In genomic region chr12:4302881-4303280, GRCh38 we compare ENCODE assay signal across 14 cellular contexts. TPM values are rescaled to one million over a fixed set of nuclear protein-coding genes. Genes with fewer than 3 reads are reported as not detected.
DNase-seq lines count a peak whose midpoint lies in the region; ATAC-seq, FAIRE-seq and TF ChIP-seq lines count a peak whose summit lies in the region.
"Had no signal": no experiment of that assay in that cellular context is flagged by ENCODE, and none has a peak within 500 bp of the region (broad histone marks: within the 10 kb centered on the region; RNA-seq: fewer than 3 reads in every experiment).

No MANE protein-coding gene starts in this region.

- no peak for TF ChIP-seq CTCF in K562 (IDR thresholded peaks at IDR 0.05 in 2 of 3, conservative IDR thresholded peaks at IDR 0.05 in 1 of 3; ENCODE audit: insufficient read depth in 2 of 3, low read depth in 1 of 3, low read length in 3 of 3)

- H3K27ac ChIP-seq in K562 (ENCODE audit: extremely low read depth, low read depth, low read length) (no peak overlapping the region), muscle layer of duodenum (ENCODE audit: low read length) (peak overlapping the region; percentile 6)
- H3K27ac ChIP-seq: brain microvascular endothelial cell, neutrophil had no signal

- H3K4me3 Mint-ChIP-seq in stimulated activated naive CD8-positive, alpha-beta T cell treated with anti-CD3 and anti-CD28 coated beads, Interleukin-15, Interleukin-2, amounts not matched to agents 100 ng/mL and 50 ng/mL, for 24 hours = no peak overlapping the region
- no peak overlapping the region for H3K4me3 Mint-ChIP-seq in stimulated activated naive CD8-positive, alpha-beta T cell treated with anti-CD3 and anti-CD28 coated beads, Interleukin-15, amount 100 ng/mL, for 72 hours

- no peak overlapping the region for H2AFZ ChIP-seq in K562 (ENCODE audit: low read depth, low read length)

- no peaks in the 10 kb centered on the region for H3K9me3 Mint-ChIP-seq in stimulated activated naive CD8-positive, alpha-beta T cell treated with anti-CD3 and anti-CD28 coated beads, Interleukin-15, Interleukin-2, amounts not matched to agents 100 ng/mL and 50 ng/mL, for 24 hours
- no peaks in the 10 kb centered on the region for H3K9me3 Mint-ChIP-seq in stimulated activated naive CD8-positive, alpha-beta T cell treated with anti-CD3 and anti-CD28 coated beads, Interleukin-15, amount 100 ng/mL, for 72 hours

- H3K27ac Mint-ChIP-seq in stimulated activated naive CD8-positive, alpha-beta T cell treated with anti-CD3 and anti-CD28 coated beads, Interleukin-15, Interleukin-2, amounts not matched to agents 100 ng/mL and 50 ng/mL, for 24 hours = peak overlapping the region; percentile 80
- peak overlapping the region in 1 of 2 donors; percentile 72 for H3K27ac Mint-ChIP-seq in stimulated activated naive CD8-positive, alpha-beta T cell treated with anti-CD3 and anti-CD28 coated beads, Interleukin-15, amount 100 ng/mL, for 72 hours

- no peak overlapping the region for H3K4me3 ChIP-seq in K562
- H3K4me3 ChIP-seq in muscle layer of duodenum (ENCODE audit: low read depth in 1 of 2, low read length in 2 of 2) = no peak overlapping the region

- TSS peak; percentile 17 for BruUV-seq in K562 (replicated peaks; lab: Mats Ljungman, UMichigan)

- no peak for TF ChIP-seq RAD21 in K562 (CRISPR knock-in tag; conservative IDR thresholded peaks at IDR 0.05 in 1 of 2, IDR thresholded peaks at IDR 0.05 in 1 of 2)

- no peak for FAIRE-seq in K562 (lab: Jason Lieb, UNC)

- H3K27me3 ChIP-seq in K562 (ENCODE audit: control insufficient read depth in 2 of 2, insufficient read depth in 2 of 2, low read length in 2 of 2) = no peaks in the 10 kb centered on the region
- H3K27me3 ChIP-seq in muscle layer of duodenum (ENCODE audit: low read depth, low read length) = no peaks in the 10 kb centered on the region
- H3K27me3 ChIP-seq: neutrophil had no signal

- 0 out of 2 replicates have a peak, but pooled peaks cover 12% of the 10 kb centered on the region for H4K20me1 ChIP-seq in K562 (replicated peaks; ENCODE audit: control insufficient read depth, insufficient read depth, low read length)

- no peak for ATAC-seq in stimulated activated naive CD8-positive, alpha-beta T cell treated with anti-CD3 and anti-CD28 coated beads, Interleukin-15, amount 100 ng/mL, for 72 hours
- no peak for ATAC-seq in K562

- H3K79me2 ChIP-seq in K562 (ENCODE audit: control insufficient read depth, insufficient read depth, low read length) = no peaks in the 10 kb centered on the region

- POLR2A ChIA-PET in K562 (lab: Yijun Ruan, JAX) = interaction anchor here (0.6 to 1.3 kb wide), 3 partner anchors 11 to 793 kb away, joined by 3 read pairs; no protein-coding TSS in a partner anchor

- peaks cover 94% of the 10 kb centered on the region for H3K36me3 Mint-ChIP-seq in stimulated activated naive CD8-positive, alpha-beta T cell treated with anti-CD3 and anti-CD28 coated beads, Interleukin-15, Interleukin-2, amounts not matched to agents 100 ng/mL and 50 ng/mL, for 24 hours (ENCODE audit: low read depth)

- TF ChIP-seq POLR2A in K562 (conservative IDR thresholded peaks at IDR 0.05) = no peak

- H3K36me3 ChIP-seq in K562 (ENCODE audit: control insufficient read depth, insufficient read depth, low read length) (peaks cover 77% of the 10 kb centered on the region; the same call in 2 of the 3 replicates), muscle layer of duodenum (ENCODE audit: control insufficient read depth in 1 of 2, insufficient read depth in 2 of 2, low read length in 2 of 2) (peaks cover 36 to 40% of the 10 kb centered on the region in 2 donors)
- H3K36me3 ChIP-seq: brain microvascular endothelial cell had no signal

- peaks cover 11% of the 10 kb centered on the region for H3K4me1 Mint-ChIP-seq in stimulated activated naive CD8-positive, alpha-beta T cell treated with anti-CD3 and anti-CD28 coated beads, Interleukin-15, Interleukin-2, amounts not matched to agents 100 ng/mL and 50 ng/mL, for 24 hours (ENCODE audit: low read depth)
- peaks cover 41% of the 10 kb centered on the region for H3K4me1 Mint-ChIP-seq in stimulated activated naive CD8-positive, alpha-beta T cell treated with anti-CD3 and anti-CD28 coated beads, Interleukin-15, amount 100 ng/mL, for 72 hours

- CTCF ChIA-PET in K562 (lab: Yijun Ruan, JAX; ENCODE audit: low intra/inter-chr PET ratio) = no interaction called here

- no peak overlapping the region for H3K9ac ChIP-seq in K562 (ENCODE audit: insufficient read depth in 1 of 2, low read depth in 2 of 2, low read length in 2 of 2)

- no peak for DNase-seq in stimulated activated naive CD8-positive, alpha-beta T cell treated with anti-CD3 and anti-CD28 coated beads, Interleukin-15, amount 100 ng/mL, for 72 hours
- DNase-seq in K562 (ENCODE audit: extremely low read depth in 1 of 4, low spot score in 3 of 4) (no peak), D341Med (ENCODE audit: low spot score) (no peak), NCI-H2196 (lab: John Stamatoyannopoulos, UW; ENCODE audit: unreplicated experiment) (no peak)
- DNase-seq in effector CD4-positive, alpha-beta T cell = no peak
- DNase-seq: activated naive CD4-positive, alpha-beta T cell treated with Interleukin-2 at 50 U/mL for 16 hours; AML-193; brain microvascular endothelial cell; Calu3; dermis blood vessel endothelial cell; NCI-H1436 had no signal

- no peak for TF ChIP-seq EP300 in K562 (IDR thresholded peaks at IDR 0.05; ENCODE audit: low read length)

- H3K27me3 Mint-ChIP-seq in stimulated activated naive CD8-positive, alpha-beta T cell treated with anti-CD3 and anti-CD28 coated beads, Interleukin-15, Interleukin-2, amounts not matched to agents 100 ng/mL and 50 ng/mL, for 24 hours = no peaks in the 10 kb centered on the region
- no peaks in the 10 kb centered on the region for H3K27me3 Mint-ChIP-seq in stimulated activated naive CD8-positive, alpha-beta T cell treated with anti-CD3 and anti-CD28 coated beads, Interleukin-15, amount 100 ng/mL, for 72 hours

- no peaks in the 10 kb centered on the region for H3K9me1 ChIP-seq in K562 (ENCODE audit: control insufficient read depth, insufficient read depth, low read length)

- no peak overlapping the region for H3K4me2 ChIP-seq in K562 (ENCODE audit: insufficient read depth, low read length)

- in situ Hi-C loops in K562 (cut with MboI) = no loop called here

- H3K9me3 ChIP-seq in K562 (replicated peaks; ENCODE audit: control insufficient read depth, insufficient read depth, low read depth, low read length) (no peaks in the 10 kb centered on the region), muscle layer of duodenum (ENCODE audit: control insufficient read depth in 1 of 2, low read length in 2 of 2) (no peaks in the 10 kb centered on the region)
- H3K9me3 ChIP-seq: neutrophil had no signal

- 95% methylated on average over 7 of the region's 8 CpGs for WGBS in K562 (ENCODE audit: insufficient coverage, low coverage, missing lambda C conversion rate)

- no peaks in the 10 kb centered on the region for H3K4me1 ChIP-seq in K562 (replicated peaks in 1 of 2; ENCODE audit: control insufficient read depth in 2 of 2, insufficient read depth in 2 of 2, low read length in 2 of 2)
- peaks cover 13 to 38% of the 10 kb centered on the region in 2 donors for H3K4me1 ChIP-seq in muscle layer of duodenum (ENCODE audit: control insufficient read depth in 1 of 2, insufficient read depth in 2 of 2, low read length in 2 of 2)

- intact Hi-C loops in K562 (cut with micrococcal nuclease) = no loop called here

TF ChIP-seq in K562, 482 proteins besides CTCF, POLR2A, EP300 and RAD21 (continues in another document):
- TF ChIP-seq HDAC2 (IDR thresholded peaks at IDR 0.05) (no peak), SMAD4 (CRISPR knock-in tag; conservative IDR thresholded peaks at IDR 0.05) (no peak), ZNF561 (CRISPR knock-in tag; conservative IDR thresholded peaks at IDR 0.05) (no peak), ZBTB17 (CRISPR knock-in tag; IDR thresholded peaks at IDR 0.05) (no peak), FOXA3 (CRISPR knock-in tag; conservative IDR thresholded peaks at IDR 0.05 in 1 of 2, IDR thresholded peaks at IDR 0.05 in 1 of 2) (no peak)

RNA-seq across cellular contexts. Expression of gene TIGAR, which starts 18.1 kb away (rescaled TPM):
- total RNA-seq in K562 (2011; cell fraction: chromatin; rRNA removed; ENCODE audit: low replicate concordance) = 0.86 TPM in 2 replicates
- total RNA-seq in K562 (2011; cell fraction: nucleolus; rRNA removed) = 0.66 and 0.67 TPM in 2 replicates
- total RNA-seq in K562 (2011; cell fraction: nucleoplasm; rRNA removed) = 0.84 and 0.88 TPM in 2 replicates
- total RNA-seq in K562 (2014; rRNA removed) = not detected in 2 replicates
- 0.38 TPM in 1 of 2 replicates, not detected in the other for total RNA-seq in K562 (2014; rRNA removed; fragmentation: Illumina TruSeq; extraction: Trizol)
- total RNA-seq in K562 (2015; rRNA removed; fragmentation: Illumina TruSeq; extraction: Trizol) = 0.11 TPM in 2 replicates
- 0.07 and 1.0 TPM in 2 replicates for total RNA-seq in K562 (2021)
- polyA plus RNA-seq in K562 (2011; rRNA removed) = 0.11 and 0.61 TPM in 2 replicates
- polyA plus RNA-seq in K562 (2011; cell fraction: cytosol; rRNA removed) = 0.06 and 0.19 TPM in 2 replicates
- 0.11 and 0.14 TPM in 2 replicates for polyA plus RNA-seq in K562 (2011; cell fraction: nucleus; rRNA removed)
- 0.03 and 0.48 TPM in 2 replicates for polyA plus RNA-seq in K562 (2012)
- 0.28 and 0.33 TPM in 2 replicates for polyA plus RNA-seq in K562 (2014; fragmentation: Illumina TruSeq; extraction: Trizol)
- under 1 TPM; 0.50 to 0.63 TPM for polyA plus RNA-seq in K562 (2014; fragmentation: Nextera tagmentation; extraction: Ambion mirVana)
- 0.04 and 0.53 TPM in 2 replicates for polyA plus RNA-seq in K562 (2014; rRNA removed)
- 0.15 and 0.42 TPM in 2 replicates for polyA minus RNA-seq in K562 (2011; rRNA and poly(A)+ RNA removed)
- not detected in 2 replicates for polyA minus RNA-seq in K562 (2011; cell fraction: cytosol; rRNA and poly(A)+ RNA removed)
- polyA minus RNA-seq in K562 (2011; cell fraction: nucleus; rRNA and poly(A)+ RNA removed) = 0.27 and 0.44 TPM in 2 replicates

RNA-seq across cellular contexts. Expression of gene CCND2, which starts 29.3 kb away (rescaled TPM):
- 52.6 and 55.6 TPM in 2 replicates for total RNA-seq in K562 (2011; cell fraction: chromatin; rRNA removed; ENCODE audit: low replicate concordance)
- total RNA-seq in K562 (2011; cell fraction: nucleolus; rRNA removed) = 37.4 and 40.2 TPM in 2 replicates
- total RNA-seq in K562 (2011; cell fraction: nucleoplasm; rRNA removed) = 57.5 and 64.9 TPM in 2 replicates
- total RNA-seq in K562 (2014; rRNA removed) (39.6 and 52.1 TPM in 2 replicates), K562 (2014; rRNA removed; fragmentation: Illumina TruSeq; extraction: Trizol) (68.9 and 71.9 TPM in 2 replicates), K562 (2015; rRNA removed; fragmentation: Illumina TruSeq; extraction: Trizol) (49.7 and 53.2 TPM in 2 replicates), K562 (2021) (93.5 and 99.3 TPM in 2 replicates)
- polyA plus RNA-seq in K562 (2011; rRNA removed) (36.9 and 42.9 TPM in 2 replicates), K562 (2014; fragmentation: Illumina TruSeq; extraction: Trizol) (12.6 and 13.6 TPM in 2 replicates), K562 (2014; fragmentation: Nextera tagmentation; extraction: Ambion mirVana) (10 to 100 TPM; 13.7 to 47.6 TPM), K562 (2014; rRNA removed) (30.3 and 33.2 TPM in 2 replicates)
- polyA plus RNA-seq in K562 (2011; cell fraction: cytosol; rRNA removed) = 20.5 and 35.3 TPM in 2 replicates
- 28.5 and 42.5 TPM in 2 replicates for polyA plus RNA-seq in K562 (2011; cell fraction: nucleus; rRNA removed)
- 12.1 and 12.4 TPM in 2 replicates for polyA plus RNA-seq in K562 (2012)
- polyA minus RNA-seq in K562 (2011; rRNA and poly(A)+ RNA removed) = 109 and 119 TPM in 2 replicates
- polyA minus RNA-seq in K562 (2011; cell fraction: cytosol; rRNA and poly(A)+ RNA removed) = 68.1 and 69.3 TPM in 2 replicates
- polyA minus RNA-seq in K562 (2011; cell fraction: nucleus; rRNA and poly(A)+ RNA removed) = 21.5 and 41.5 TPM in 2 replicates
